In genomic region chr12:123559468-123559867, GRCh38 we compare ENCODE assay signal across 18 cellular contexts. TPM values are rescaled to one million over a fixed set of nuclear protein-coding genes. Genes with fewer than 3 reads are reported as not detected.
DNase-seq lines count a peak whose midpoint lies in the region; ATAC-seq and TF ChIP-seq lines count a peak whose summit lies in the region.
"Had no signal": no experiment of that assay in that cellular context is flagged by ENCODE, and none has a peak within 500 bp of the region (broad histone marks: within the 10 kb centered on the region; RNA-seq: fewer than 3 reads in every experiment).

No MANE protein-coding gene starts in this region.

- H3K27me3 ChIP-seq in left lung (no peaks in the 10 kb centered on the region), upper lobe of right lung (no peaks in the 10 kb centered on the region)
- H3K27me3 ChIP-seq: MG63, SJSA1 had no signal

- H3K36me3 ChIP-seq in left lung (no peaks in the 10 kb centered on the region), upper lobe of right lung (no peaks in the 10 kb centered on the region)
- H3K36me3 ChIP-seq: MG63, SJSA1 had no signal

- H3K4me1 ChIP-seq in left lung (peaks cover 0 to 7% of the 10 kb centered on the region in 2 donors), upper lobe of right lung (no peaks in the 10 kb centered on the region)
- H3K4me1 ChIP-seq: Caco-2, SJSA1 had no signal

- no peak for TF ChIP-seq CTCF in left lung (IDR thresholded peaks at IDR 0.05)
- no peak for TF ChIP-seq CTCF in upper lobe of right lung (IDR thresholded peaks at IDR 0.05)

- H3K9me3 ChIP-seq in left lung (no peaks in the 10 kb centered on the region), upper lobe of right lung (no peaks in the 10 kb centered on the region)
- H3K9me3 ChIP-seq: Caco-2, MG63, SJSA1 had no signal

- peak; percentile 7 for DNase-seq in GF-D8 (lab: John Stamatoyannopoulos, UW)
- DNase-seq in OCI-M1 (lab: John Stamatoyannopoulos, UW) = peak; percentile 25
- peak in 1 of 2 donors; percentile 43 for DNase-seq in left lung
- no peak for DNase-seq in upper lobe of right lung
- DNase-seq in NCI-H2196 treated with DMSO at 0.1 percent for 48 hours (lab: John Stamatoyannopoulos, UW; ENCODE audit: unreplicated experiment) = no peak
- no peak for DNase-seq in cerebellar nuclear complex (lab: John Stamatoyannopoulos, UW)
- DNase-seq in OCI-M2 (lab: John Stamatoyannopoulos, UW; ENCODE audit: unreplicated experiment) = no peak
- DNase-seq: ACHN; AML-193; Caco-2; CD4-positive, alpha-beta T cell; MG63; NCI-H1105 treated with DMSO at 0.1 percent for 48 hours; NCI-H1694; NCI-H226; NCI-H82 had no signal

- ATAC-seq in left lung (peak; percentile 58), upper lobe of right lung (peak; percentile 77)
- ATAC-seq: Panc1 had no signal

- peak overlapping the region in 1 of 2 donors; percentile 41 for H3K27ac ChIP-seq in left lung
- no peak overlapping the region for H3K27ac ChIP-seq in upper lobe of right lung
- H3K27ac ChIP-seq: SJSA1 had no signal

- intact Hi-C loops in left lung (cut with DNase I) (no loop called here), upper lobe of right lung (cut with DNase I) (no loop called here)

- H3K4me3 ChIP-seq in left lung = no peak overlapping the region
- H3K4me3 ChIP-seq in upper lobe of right lung = no peak overlapping the region
- H3K4me3 ChIP-seq: MG63, SJSA1 had no signal

RNA-seq across cellular contexts. Expression of gene TMED2, which starts 24.9 kb away (rescaled TPM):
- total RNA-seq in left lung (100 to 1,000 TPM; 270 to 343 TPM), upper lobe of right lung (200 TPM)

RNA-seq across cellular contexts. Expression of gene RILPL1, which starts 25.9 kb away (rescaled TPM):
- 10 to 100 TPM; 11.9 to 19.1 TPM for total RNA-seq in left lung
- total RNA-seq in upper lobe of right lung = 17.9 TPM

RNA-seq across cellular contexts. Expression of gene DDX55, which starts 42.4 kb away (rescaled TPM):
- total RNA-seq in left lung (10 to 100 TPM; 13.9 to 21.5 TPM), upper lobe of right lung (20.2 TPM)

Comparison
In these comparisons a context has a peak if more than half of its experiments do, and no peak if none do; other contexts are left out.
1. DNase-seq: peak in GF-D8 (single experiment) and OCI-M1 (single experiment); none in upper lobe of right lung (single experiment), NCI-H2196 treated with DMSO at 0.1 percent for 48 hours (single experiment), cerebellar nuclear complex (0 of 2) and OCI-M2 (single experiment).